1 cellular context compared by ENCODE assay signal in genomic region chr17:19703106-19703775, GRCh38.
TF ChIP-seq lines count a peak whose summit lies in the region.

No MANE protein-coding gene starts in this region.

TF ChIP-seq in H1, 55 proteins besides CTCF, POLR2A, EP300 and RAD21:
- TF ChIP-seq EGR1 (IDR thresholded peaks at IDR 0.05; ENCODE audit: borderline replicate concordance, low read depth, low read length), result no peak
- TF ChIP-seq SP2 (IDR thresholded peaks at IDR 0.05; ENCODE audit: low read length), result no peak
- TF ChIP-seq FOSL1 (IDR thresholded peaks at IDR 0.05; ENCODE audit: insufficient read depth, low read depth, low read length), result no peak
- no peak for TF ChIP-seq CBX5 (IDR thresholded peaks at IDR 0.05; ENCODE audit: low read depth, low read length)
- TF ChIP-seq BCL11A (IDR thresholded peaks at IDR 0.05; ENCODE audit: low read depth in 2 of 2, low read length in 2 of 2), result no peak
- no peak for TF ChIP-seq SP4 (IDR thresholded peaks at IDR 0.05; ENCODE audit: low read length)
- no peak for TF ChIP-seq TAF7 (optimal IDR thresholded peaks at IDR 0.05; ENCODE audit: borderline replicate concordance, low read depth, low read length)
- TF ChIP-seq SP1 (IDR thresholded peaks at IDR 0.05; ENCODE audit: low read depth, low read length), result no peak
